1 cellular context compared by ENCODE assay signal in genomic region chr2:176107731-176108181, GRCh38.
A peak's percentile ranks its signal among the peaks of the same experiment; 100 is the strongest.
TF ChIP-seq lines count a peak whose summit lies in the region.

No MANE protein-coding gene starts in this region.

TF ChIP-seq in H1, 55 proteins besides CTCF, POLR2A, EP300 and RAD21:
- TF ChIP-seq MAX (IDR thresholded peaks at IDR 0.05) (no peak), EZH2 (IDR thresholded peaks at IDR 0.05; ENCODE audit: low read depth, low read length, severe bottlenecking) (peak; percentile 79), SUZ12 (IDR thresholded peaks at IDR 0.05; ENCODE audit: low read length) (0 out of 2 replicates have a peak, but pooled peaks have one; percentile 2), SAP30 (IDR thresholded peaks at IDR 0.05; ENCODE audit: insufficient read depth, insufficient replicate concordance, low read length) (no peak), EGR1 (IDR thresholded peaks at IDR 0.05; ENCODE audit: borderline replicate concordance, low read depth, low read length) (no peak)
